8 cellular contexts compared by ENCODE assay signal in genomic region chr7:140674899-140675701, GRCh38. TPM values are rescaled to one million over a fixed set of nuclear protein-coding genes. Genes with fewer than 3 reads are reported as not detected.
A peak's percentile ranks its signal among the peaks of the same experiment; 100 is the strongest.
DNase-seq lines count a peak whose midpoint lies in the region; ATAC-seq and TF ChIP-seq lines count a peak whose summit lies in the region.

No MANE protein-coding gene starts in this region.

- no peak overlapping the region for H3K27ac Mint-ChIP-seq in WTC11

- POLR2A ChIA-PET in WTC11 (lab: Charles Lee): no interaction called here

- DNase-seq in NCI-H2081 (lab: John Stamatoyannopoulos, UW) (peak; percentile 15 to 43), NCI-H2081 treated with DMSO at 0.1 percent for 48 hours (lab: John Stamatoyannopoulos, UW) (no peak), HK-2 (ENCODE audit: unreplicated experiment) (peak; percentile 64), WTC11 (ENCODE audit: low spot score) (no peak), cardiac muscle cell (ENCODE audit: low read depth in 1 of 2, low spot score in 1 of 2) (peak; percentile 60 to 71), retinal pigment epithelial cell (ENCODE audit: low read depth) (no peak)

- H3K4me3 ChIP-seq in cardiac muscle cell (no peak overlapping the region), retinal pigment epithelial cell (ENCODE audit: low read length) (no peak overlapping the region)

- H3K9me3 Mint-ChIP-seq in WTC11: no peaks in the 10 kb centered on the region

- peaks cover 4% of the 10 kb centered on the region for H3K36me3 ChIP-seq in cardiac muscle cell

- peak; percentile 40 for ATAC-seq in WTC11
- no peak for ATAC-seq in GM19328 (IDR thresholded peaks at IDR 0.05; ENCODE audit: unreplicated experiment)
- no peak for ATAC-seq in HG03097 (IDR thresholded peaks at IDR 0.05; ENCODE audit: low FRiP score, unreplicated experiment)

- H3K36me3 Mint-ChIP-seq in WTC11: peaks cover 6% of the 10 kb centered on the region

- 0 out of 2 replicates have a peak, but pooled peaks cover 2% of the 10 kb centered on the region for H3K27me3 Mint-ChIP-seq in WTC11 (ENCODE audit: low read depth)

- CTCF ChIA-PET in WTC11 (lab: Charles Lee): interaction anchor here (0.5 to 3.4 kb wide), 16 partner anchors 11 to 336 kb away, joined by 3 to 21 read pairs (median 4); partner anchors contain the start of gene DENND2A

- no peak for TF ChIP-seq CTCF in WTC11 (IDR thresholded peaks at IDR 0.05)
- TF ChIP-seq CTCF in cardiac muscle cell (IDR thresholded peaks at IDR 0.05; ENCODE audit: low read depth, low read length): peak; percentile 62
- TF ChIP-seq CTCF in retinal pigment epithelial cell (conservative IDR thresholded peaks at IDR 0.05; ENCODE audit: low read depth, low read length): peak; percentile 57

- peaks cover 11% of the 10 kb centered on the region for H3K4me1 Mint-ChIP-seq in WTC11

- no peaks in the 10 kb centered on the region for H3K9me3 ChIP-seq in cardiac muscle cell (ENCODE audit: low read depth)

- H3K4me3 Mint-ChIP-seq in WTC11: no peak overlapping the region; the same call in 1 of the 2 replicates

- no peaks in the 10 kb centered on the region for H3K4me1 ChIP-seq in cardiac muscle cell (ENCODE audit: low read depth)

- no peak overlapping the region for H3K27ac ChIP-seq in cardiac muscle cell

- H3K27me3 ChIP-seq in cardiac muscle cell: no peaks in the 10 kb centered on the region

TF ChIP-seq in WTC11, 78 proteins besides CTCF, POLR2A, EP300 and RAD21:
- TF ChIP-seq MXD4 (CRISPR knock-in tag; IDR thresholded peaks at IDR 0.05; ENCODE audit: borderline replicate concordance) (no peak), MYBL2 (CRISPR knock-in tag; IDR thresholded peaks at IDR 0.05) (no peak), JAZF1 (CRISPR knock-in tag; IDR thresholded peaks at IDR 0.05) (no peak), GTF2I (CRISPR knock-in tag; conservative IDR thresholded peaks at IDR 0.05) (no peak), ZNF317 (CRISPR knock-in tag; IDR thresholded peaks at IDR 0.05; ENCODE audit: borderline replicate concordance, low read depth) (no peak), TEAD4 (CRISPR knock-in tag; IDR thresholded peaks at IDR 0.05) (no peak), RORB (CRISPR knock-in tag; IDR thresholded peaks at IDR 0.05) (no peak), ZNF671 (CRISPR knock-in tag; IDR thresholded peaks at IDR 0.05) (no peak)

RNA-seq across cellular contexts. Expression of gene ADCK2, which starts 2.4 kb away (rescaled TPM):
- total RNA-seq in WTC11 (2021): 10.1 to 12.7 TPM (median 12.0 TPM) in 3 replicates
- total RNA-seq in cardiac muscle cell: 22.6 and 31.1 TPM in 2 replicates
- polyA plus RNA-seq in cardiac muscle cell: 13.9 and 23.0 TPM in 2 replicates

RNA-seq across cellular contexts. Expression of gene NDUFB2, which starts 21.4 kb away (rescaled TPM):
- total RNA-seq in WTC11 (2021): 152 to 170 TPM (median 162 TPM) in 3 replicates
- 267 and 1,003 TPM in 2 replicates for total RNA-seq in cardiac muscle cell
- 391 and 693 TPM in 2 replicates for polyA plus RNA-seq in cardiac muscle cell

RNA-seq across cellular contexts. Expression of gene DENND2A, which starts 34.5 kb away (rescaled TPM):
- total RNA-seq in WTC11 (2021): 10.0 to 13.6 TPM (median 12.7 TPM) in 3 replicates
- 8.9 and 21.7 TPM in 2 replicates for total RNA-seq in cardiac muscle cell
- polyA plus RNA-seq in cardiac muscle cell: 14.0 and 18.2 TPM in 2 replicates

Comparison
In these comparisons a context has a peak if more than half of its experiments do, and no peak if none do; other contexts are left out.
1. DNase-seq: peak in NCI-H2081 (2 of 2), HK-2 (single experiment) and cardiac muscle cell (2 of 2); none in NCI-H2081 treated with DMSO at 0.1 percent for 48 hours (single experiment), WTC11 (single experiment) and retinal pigment epithelial cell (single experiment).